Comparison of ENCODE assay signal across 15 cellular contexts in genomic region chr2:215866594-215866993, GRCh38.
DNase-seq lines count a peak whose midpoint lies in the region; ATAC-seq and TF ChIP-seq lines count a peak whose summit lies in the region.
"Had no signal": no experiment of that assay in that cellular context is flagged by ENCODE, and none has a peak within 500 bp of the region (broad histone marks: within the 10 kb centered on the region; RNA-seq: fewer than 3 reads in every experiment).

No MANE protein-coding gene starts in this region.

- H2BK5ac ChIP-seq in trophoblast cell (ENCODE audit: low read depth, low read length, poor library complexity): peak overlapping the region; percentile 23

- H3K14ac ChIP-seq in trophoblast cell (ENCODE audit: low read length): no peak overlapping the region

- no peak overlapping the region for H2AK5ac ChIP-seq in trophoblast cell (ENCODE audit: low read length)

- intact Hi-C loops in mammary epithelial cell (cut with micrococcal nuclease) (no loop called here), MCF 10A (cut with micrococcal nuclease) (no loop called here)

- H3K23ac ChIP-seq in trophoblast cell (ENCODE audit: low read length): no peak overlapping the region

- peaks cover 7% of the 10 kb centered on the region for H3K9me3 Mint-ChIP-seq in MCF 10A (ENCODE audit: unreplicated experiment)
- H3K9me3 Mint-ChIP-seq: CD4-positive, alpha-beta T cell had no signal

- no peak overlapping the region for H3K18ac ChIP-seq in trophoblast cell (ENCODE audit: low read length)

- H3K4me3 ChIP-seq in mammary epithelial cell (replicated peaks in 1 of 3; ENCODE audit: insufficient read depth in 1 of 3, low read depth in 2 of 3, low read length in 3 of 3): no peak overlapping the region
- no peak overlapping the region for H3K4me3 ChIP-seq in trophoblast cell (ENCODE audit: low read depth, low read length)
- H3K4me3 ChIP-seq in Karpas-422 (ENCODE audit: low read length): no peak overlapping the region
- H3K4me3 ChIP-seq: GM12878 had no signal

- H4K91ac ChIP-seq in trophoblast cell (ENCODE audit: low read depth, low read length): peak overlapping the region; percentile 52

- H3K4me3 Mint-ChIP-seq in MCF 10A (ENCODE audit: unreplicated experiment): no peak overlapping the region
- H3K4me3 Mint-ChIP-seq: B cell; CD4-positive, alpha-beta T cell had no signal

- no peak for TF ChIP-seq CTCF in mammary epithelial cell (conservative IDR thresholded peaks at IDR 0.05 in 1 of 2, IDR thresholded peaks at IDR 0.05 in 1 of 2; ENCODE audit: extremely low read depth in 1 of 2, insufficient read depth in 1 of 2, low read depth in 1 of 2, low read length in 2 of 2)
- no peak for TF ChIP-seq CTCF in MCF 10A (IDR thresholded peaks at IDR 0.05; ENCODE audit: unreplicated experiment)

- no peaks in the 10 kb centered on the region for H3K36me3 Mint-ChIP-seq in MCF 10A (ENCODE audit: insufficient read depth, unreplicated experiment)

- peak overlapping the region; percentile 39 for H4K8ac ChIP-seq in trophoblast cell (ENCODE audit: low read depth, low read length)

- peak overlapping the region; percentile 10 for H2BK120ac ChIP-seq in trophoblast cell (ENCODE audit: insufficient read depth, low read length, poor library complexity)

- H4K20me1 ChIP-seq in mammary epithelial cell (ENCODE audit: insufficient read depth, low read length) (no peaks in the 10 kb centered on the region), Karpas-422 (ENCODE audit: insufficient read depth, low read depth, low read length) (no peaks in the 10 kb centered on the region)

- peaks cover 20% of the 10 kb centered on the region for H3K4me1 Mint-ChIP-seq in MCF 10A (ENCODE audit: insufficient read depth, unreplicated experiment)
- H3K4me1 Mint-ChIP-seq: B cell had no signal

- H3K4me2 ChIP-seq in mammary epithelial cell (ENCODE audit: insufficient read depth, low read depth, low read length) (no peak overlapping the region), trophoblast cell (ENCODE audit: low read length) (no peak overlapping the region), Karpas-422 (ENCODE audit: low read depth, low read length, poor library complexity, severe bottlenecking) (no peak overlapping the region)

- peaks cover 14% of the 10 kb centered on the region for H3K79me1 ChIP-seq in trophoblast cell (ENCODE audit: low read length)

- H3K27me3 Mint-ChIP-seq in MCF 10A (ENCODE audit: insufficient read depth, unreplicated experiment): no peaks in the 10 kb centered on the region

- H3K4me1 ChIP-seq in mammary epithelial cell (ENCODE audit: insufficient read depth, low read length) (peaks cover 7% of the 10 kb centered on the region), trophoblast cell (ENCODE audit: control insufficient read depth in 1 of 2, insufficient read depth in 2 of 2, low read length in 2 of 2) (peaks cover 7 to 11% of the 10 kb centered on the region in 2 experiments), Karpas-422 (ENCODE audit: low read length) (no peaks in the 10 kb centered on the region)

- H3K4ac ChIP-seq in trophoblast cell (ENCODE audit: low read depth, low read length): no peak overlapping the region

- H4K12ac ChIP-seq in trophoblast cell (ENCODE audit: low read depth, low read length): no peak overlapping the region

- ATAC-seq in HG02623 (IDR thresholded peaks at IDR 0.05; ENCODE audit: unreplicated experiment): no peak
- ATAC-seq: GM12878 had no signal

- H3K9me3 ChIP-seq in mammary epithelial cell (replicated peaks; ENCODE audit: insufficient read depth, low read length) (no peaks in the 10 kb centered on the region), trophoblast cell (ENCODE audit: insufficient read depth, low read depth, low read length) (no peaks in the 10 kb centered on the region), Karpas-422 (ENCODE audit: low read length) (no peaks in the 10 kb centered on the region)

- CTCF ChIA-PET in mammary epithelial cell (lab: Charles Lee; ENCODE audit: low non-redundant PET): no interaction called here
- CTCF ChIA-PET in MCF 10A (lab: Yijun Ruan, JAX): interaction anchor here (1.2 kb wide), 1 partner anchor 33 kb away, joined by 3 read pairs; no protein-coding TSS in a partner anchor

- H3K79me2 ChIP-seq in mammary epithelial cell (ENCODE audit: insufficient read depth, low read length) (no peaks in the 10 kb centered on the region), trophoblast cell (ENCODE audit: control insufficient read depth, insufficient read depth, low read length, poor library complexity) (no peaks in the 10 kb centered on the region), Karpas-422 (ENCODE audit: low read length) (no peaks in the 10 kb centered on the region)

- in situ Hi-C loops in mammary epithelial cell (cut with MboI; ENCODE audit: low sequenced_read_pairs in 2 of 2): no loop called here

- H2BK12ac ChIP-seq in trophoblast cell (ENCODE audit: low read length): peak overlapping the region; percentile 66

- H3K9ac ChIP-seq in mammary epithelial cell (ENCODE audit: insufficient read depth, low read length): no peak overlapping the region
- no peak overlapping the region for H3K9ac ChIP-seq in trophoblast cell (ENCODE audit: low read length)
- no peak overlapping the region for H3K9ac ChIP-seq in Karpas-422 (ENCODE audit: low read length)

- 85% methylated on average over 2 of the region's 2 CpGs for WGBS in mammary epithelial cell (ENCODE audit: low coverage, missing lambda C conversion rate)
- no CpG with 5 or more reads among the region's 2 CpGs for WGBS in trophoblast cell (ENCODE audit: extremely low coverage, insufficient coverage, insufficient read length)

- peak overlapping the region; percentile 5 for H2AFZ ChIP-seq in mammary epithelial cell (ENCODE audit: low read depth, low read length)
- H2AFZ ChIP-seq in trophoblast cell (ENCODE audit: insufficient read depth, low read length, poor library complexity): no peak overlapping the region
- no peak overlapping the region for H2AFZ ChIP-seq in Karpas-422 (ENCODE audit: low read length)

- H3K27ac ChIP-seq in mammary epithelial cell (ENCODE audit: insufficient read depth, low read depth, low read length) (no peak overlapping the region), trophoblast cell (ENCODE audit: low read depth, low read length) (no peak overlapping the region), Karpas-422 (ENCODE audit: low read length) (no peak overlapping the region)

- H3K36me3 ChIP-seq in mammary epithelial cell (ENCODE audit: insufficient read depth, low read length): no peaks in the 10 kb centered on the region
- H3K36me3 ChIP-seq in trophoblast cell (ENCODE audit: control insufficient read depth in 1 of 2, insufficient read depth in 2 of 2, low read length in 2 of 2): no peaks in the 10 kb centered on the region
- H3K36me3 ChIP-seq in Karpas-422 (ENCODE audit: insufficient read depth, low read length): no peaks in the 10 kb centered on the region

- no peaks in the 10 kb centered on the region for H3K9me2 ChIP-seq in Karpas-422 (replicated peaks; ENCODE audit: insufficient read depth, low read length)

- dilution Hi-C loops in mammary epithelial cell (cut with HindIII; ENCODE audit: low sequenced_read_pairs): no loop called here

- DNase-seq in mammary epithelial cell (no peak), MCF 10A (ENCODE audit: unreplicated experiment) (no peak), left kidney (ENCODE audit: low read depth, low spot score) (peak; percentile 89), trophoblast cell (no peak), Karpas-422 (no peak), DMS153 treated with DMSO at 0.1 percent for 48 hours (lab: John Stamatoyannopoulos, UW; ENCODE audit: unreplicated experiment) (no peak)
- DNase-seq: C1 segment of cervical spinal cord; Calu3; CD4-positive, alpha-beta T cell; DMS 273 treated with DMSO at 0.1 percent for 48 hours; DMS79; H7 had no signal

- H3K27me3 ChIP-seq in mammary epithelial cell (ENCODE audit: insufficient read depth, low read length) (no peaks in the 10 kb centered on the region), trophoblast cell (ENCODE audit: insufficient read depth, low read length) (no peaks in the 10 kb centered on the region), Karpas-422 (ENCODE audit: low read length) (no peaks in the 10 kb centered on the region)

- BruUV-seq in mammary epithelial cell (replicated peaks; lab: Mats Ljungman, UMichigan): no TSS peak
- no TSS peak for BruUV-seq in MCF 10A (replicated peaks; lab: Mats Ljungman, UMichigan)

- POLR2A ChIA-PET in MCF 10A (lab: Yijun Ruan, JAX): no interaction called here

- H3K27ac Mint-ChIP-seq in MCF 10A (ENCODE audit: low read depth, unreplicated experiment): no peak overlapping the region
- H3K27ac Mint-ChIP-seq: B cell; CD4-positive, alpha-beta T cell had no signal
